ENCODE assay signal across 8 cellular contexts in the genomic region with DNA sequence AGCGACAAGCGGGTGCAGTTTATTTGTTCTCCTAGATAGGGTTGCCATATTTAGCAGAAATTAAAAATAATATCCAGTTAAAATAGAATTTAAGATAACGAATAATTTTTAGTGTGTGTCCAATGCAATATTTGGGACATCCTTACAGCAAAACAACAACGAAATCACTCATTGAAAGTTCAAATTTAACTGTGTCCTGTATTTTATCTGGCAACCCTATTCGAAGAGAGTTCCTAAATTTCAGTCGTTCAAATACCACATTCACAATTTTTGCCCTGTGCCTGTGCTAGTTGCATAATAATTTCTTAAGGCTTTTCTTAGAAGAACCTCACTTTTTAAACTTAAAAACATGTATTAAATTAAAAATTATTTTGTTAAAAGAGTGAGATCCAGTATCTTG. TPM values are rescaled to one million over a fixed set of nuclear protein-coding genes. Genes with fewer than 3 reads are reported as not detected.
DNase-seq lines count a peak whose midpoint lies in the region; ATAC-seq and TF ChIP-seq lines count a peak whose summit lies in the region.

No MANE protein-coding gene starts in this region.

- POLR2A ChIA-PET in CD8-positive, alpha-beta T cell (lab: Charles Lee), result interaction anchor here (0.6 to 2.3 kb wide), 11 partner anchors 9 to 251 kb away, joined by 3 to 13 read pairs (median 3); a partner anchor contains a TSS
- POLR2A ChIA-PET in GM10248 (lab: Yijun Ruan, JAX), result no interaction called here

- no peaks in the 10 kb centered on the region for H3K9me3 Mint-ChIP-seq in CD8-positive, alpha-beta T cell
- no peaks in the 10 kb centered on the region for H3K9me3 Mint-ChIP-seq in osteocyte (ENCODE audit: unreplicated experiment)

- no peaks in the 10 kb centered on the region for H3K9me3 ChIP-seq in CD8-positive, alpha-beta T cell (ENCODE audit: low read length)
- no peaks in the 10 kb centered on the region for H3K9me3 ChIP-seq in Peyer's patch

- H3K4me3 Mint-ChIP-seq in CD8-positive, alpha-beta T cell, result peak overlapping the region; percentile 88
- peak overlapping the region; percentile 92 for H3K4me3 Mint-ChIP-seq in osteocyte (ENCODE audit: unreplicated experiment)

- peaks cover 58% of the 10 kb centered on the region for H3K4me1 Mint-ChIP-seq in CD8-positive, alpha-beta T cell (ENCODE audit: low read depth)
- peaks cover 41% of the 10 kb centered on the region for H3K4me1 Mint-ChIP-seq in osteocyte (ENCODE audit: unreplicated experiment)

- H3K27ac ChIP-seq in CD8-positive, alpha-beta T cell (ENCODE audit: low read depth, low read length), result peak overlapping the region; percentile 94
- peak overlapping the region; percentile 92 to 96 (median 94) for H3K27ac ChIP-seq in Peyer's patch
- peak overlapping the region; percentile 94 for H3K27ac ChIP-seq in epithelial cell of prostate

- intact Hi-C loops in CD8-positive, alpha-beta T cell (cut with DNase I, micrococcal nuclease), result loop anchor here (2.0 to 10.0 kb wide), 6 partner anchors 251 to 693 kb away; a partner anchor contains a TSS

- DNase-seq in CD8-positive, alpha-beta T cell, result no peak
- DNase-seq in Peyer's patch, result no peak
- DNase-seq in epithelial cell of prostate (ENCODE audit: low read depth, low spot score), result no peak
- DNase-seq in osteocyte (ENCODE audit: extremely low spot score, unreplicated experiment), result no peak
- no peak for DNase-seq in GM10248 (ENCODE audit: extremely low spot score)
- no peak for DNase-seq in GM19240 (ENCODE audit: insufficient read length, low spot score)
- DNase-seq in activated CD4-positive, alpha-beta T cell treated with anti-CD3 and anti-CD28 coated beads, Interleukin-2, amount 50 U/mL, for 1 hour, result no peak

- no peak for TF ChIP-seq POLR2A in Peyer's patch (IDR thresholded peaks at IDR 0.05)

- H3K27ac Mint-ChIP-seq in CD8-positive, alpha-beta T cell, result peak overlapping the region; percentile 99
- peak overlapping the region; percentile 98 for H3K27ac Mint-ChIP-seq in osteocyte (ENCODE audit: unreplicated experiment)

- no peak for ATAC-seq in CD8-positive, alpha-beta T cell
- no peak for ATAC-seq in GM19452 (IDR thresholded peaks at IDR 0.05; ENCODE audit: unreplicated experiment)

- CTCF ChIA-PET in CD8-positive, alpha-beta T cell (lab: Charles Lee), result interaction anchor here (1.0 to 1.2 kb wide), 2 partner anchors 10 to 59 kb away, joined by 3 to 4 read pairs; no protein-coding TSS in a partner anchor
- CTCF ChIA-PET in GM10248 (lab: Yijun Ruan, JAX), result interaction anchor here (0.9 to 1.0 kb wide), 3 partner anchors 9 to 220 kb away, joined by 3 read pairs; a partner anchor contains a TSS

- no peaks in the 10 kb centered on the region for H3K27me3 Mint-ChIP-seq in CD8-positive, alpha-beta T cell (ENCODE audit: low read depth)
- no peaks in the 10 kb centered on the region for H3K27me3 Mint-ChIP-seq in osteocyte (ENCODE audit: unreplicated experiment)

- H3K36me3 Mint-ChIP-seq in CD8-positive, alpha-beta T cell, result peaks cover 28% of the 10 kb centered on the region
- peaks cover 5% of the 10 kb centered on the region for H3K36me3 Mint-ChIP-seq in osteocyte (ENCODE audit: unreplicated experiment)

- H3K4me3 ChIP-seq in CD8-positive, alpha-beta T cell (ENCODE audit: low read depth, low read length), result peak overlapping the region; percentile 70
- H3K4me3 ChIP-seq in Peyer's patch, result peak overlapping the region; percentile 69 to 79 (median 72)

- H3K27me3 ChIP-seq in CD8-positive, alpha-beta T cell (ENCODE audit: insufficient read depth, low read length), result no peaks in the 10 kb centered on the region
- H3K27me3 ChIP-seq in Peyer's patch, result no peaks in the 10 kb centered on the region

- TF ChIP-seq CTCF in CD8-positive, alpha-beta T cell (IDR thresholded peaks at IDR 0.05), result no peak
- TF ChIP-seq CTCF in Peyer's patch (IDR thresholded peaks at IDR 0.05) (no peak), osteocyte (IDR thresholded peaks at IDR 0.05) (no peak), GM10248 (IDR thresholded peaks at IDR 0.05; ENCODE audit: control extremely low read depth, extremely low read depth, low read depth, missing control alignments) (no peak)

- peaks cover 51% of the 10 kb centered on the region for H3K4me1 ChIP-seq in CD8-positive, alpha-beta T cell (ENCODE audit: insufficient read depth, low read length)
- H3K4me1 ChIP-seq in Peyer's patch, result peaks cover 7 to 34% (median 10%) of the 10 kb centered on the region in 4 donors

- peaks cover 6% of the 10 kb centered on the region for H3K36me3 ChIP-seq in CD8-positive, alpha-beta T cell (ENCODE audit: insufficient read depth, low read length)
- peaks cover 0 to 4% (median 0%) of the 10 kb centered on the region in 3 donors for H3K36me3 ChIP-seq in Peyer's patch

RNA-seq across cellular contexts. Expression of a gene that starts 0.7 kb away (rescaled TPM):
- total RNA-seq in CD8-positive, alpha-beta T cell, result 10 to 100 TPM; 29.0 to 31.8 TPM
- total RNA-seq in Peyer's patch (10 to 100 TPM; 24.2 to 44.5 (median 39.7) TPM), osteocyte (63.9 and 64.8 TPM in 2 replicates)

RNA-seq across cellular contexts. Expression of a gene that starts 34.5 kb away (rescaled TPM):
- total RNA-seq in CD8-positive, alpha-beta T cell, result not detected
- 100 to 1,000 TPM in 1 of 4 donors, 10 to 100 TPM in 3; 27.5 to 140 (median 40.0) TPM for total RNA-seq in Peyer's patch
- 190 and 191 TPM in 2 replicates for total RNA-seq in osteocyte

RNA-seq across cellular contexts. Expression of a gene that starts 57.4 kb away (rescaled TPM):
- 10 to 100 TPM; 25.4 to 26.2 TPM for total RNA-seq in CD8-positive, alpha-beta T cell
- total RNA-seq in Peyer's patch, result 10 to 100 TPM; 18.2 to 38.7 (median 27.0) TPM
- 26.5 and 27.5 TPM in 2 replicates for total RNA-seq in osteocyte

Comparison
In these comparisons a context has a peak if more than half of its experiments do, and no peak if none do; other contexts are left out.
1. RNA of a gene that starts 34.5 kb away (total RNA-seq): 190 to 191 TPM in osteocyte and 27.5 to 140 TPM in Peyer's patch; not detected in CD8-positive, alpha-beta T cell; every median in the first group is over 10 times any median in the second.
2. Peak in every context shown above with its lines, with median percentiles within 50 percentile points of each other: H3K27ac ChIP-seq.